8 cellular contexts compared by ENCODE assay signal in genomic region chr12:31234955-31235867, GRCh38.
A peak's percentile ranks its signal among the peaks of the same experiment; 100 is the strongest.
DNase-seq lines count a peak whose midpoint lies in the region; ATAC-seq and TF ChIP-seq lines count a peak whose summit lies in the region.

No MANE protein-coding gene starts in this region.

- no peaks in the 10 kb centered on the region for H3K9me3 ChIP-seq in right atrium auricular region
- peaks cover 20% of the 10 kb centered on the region for H3K9me3 ChIP-seq in NT2/D1 (ENCODE audit: insufficient read depth, low read length)
- H3K9me3 ChIP-seq in esophagus muscularis mucosa: peaks cover 0 to 6% (median 0%) of the 10 kb centered on the region in 4 donors
- H3K9me3 ChIP-seq in parathyroid adenoma (ENCODE audit: control insufficient read depth, low read length): no peaks in the 10 kb centered on the region

- H3K27me3 ChIP-seq in right atrium auricular region (no peaks in the 10 kb centered on the region), NT2/D1 (ENCODE audit: insufficient read depth, insufficient read length) (peaks cover 23% of the 10 kb centered on the region), esophagus muscularis mucosa (peaks cover 0 to 62% (median 0%) of the 10 kb centered on the region in 4 donors), parathyroid adenoma (ENCODE audit: control insufficient read depth, insufficient read depth, low read length) (no peaks in the 10 kb centered on the region)

- no peak overlapping the region for H3K4me2 ChIP-seq in parathyroid adenoma (ENCODE audit: low read length)

- ATAC-seq in Right ventricle myocardium superior (ENCODE audit: poor library complexity): peak; percentile 81
- ATAC-seq in HG03565 (IDR thresholded peaks at IDR 0.05; ENCODE audit: unreplicated experiment): no peak

- H3K9ac ChIP-seq in NT2/D1 (ENCODE audit: insufficient read length, low read depth) (peak overlapping the region; percentile 35), parathyroid adenoma (no peak overlapping the region)

- no peak overlapping the region for H3K4me3 ChIP-seq in right atrium auricular region
- H3K4me3 ChIP-seq in NT2/D1 (ENCODE audit: insufficient read length, low read depth): no peak overlapping the region
- H3K4me3 ChIP-seq in esophagus muscularis mucosa: no peak overlapping the region
- no peak overlapping the region for H3K4me3 ChIP-seq in parathyroid adenoma (ENCODE audit: low read depth, low read length)

- WGBS in esophagus muscularis mucosa: 45% methylated on average over 12 of the region's 12 CpGs

- H3K79me2 ChIP-seq in parathyroid adenoma: no peaks in the 10 kb centered on the region

- H3K36me3 ChIP-seq in right atrium auricular region (no peaks in the 10 kb centered on the region), NT2/D1 (ENCODE audit: insufficient read depth, insufficient read length, low read length) (no peaks in the 10 kb centered on the region), esophagus muscularis mucosa (no peaks in the 10 kb centered on the region), parathyroid adenoma (ENCODE audit: control insufficient read depth, insufficient read depth, low read length) (no peaks in the 10 kb centered on the region)

- no peak for TF ChIP-seq EP300 in esophagus muscularis mucosa (IDR thresholded peaks at IDR 0.05)

- no peak for TF ChIP-seq POLR2A in esophagus muscularis mucosa (IDR thresholded peaks at IDR 0.05; ENCODE audit: low read depth)

- H2AFZ ChIP-seq in parathyroid adenoma: peak overlapping the region; percentile 49

- no peak for DNase-seq in Right ventricle myocardium superior
- DNase-seq in right atrium auricular region (ENCODE audit: low spot score): no peak
- peak; percentile 77 for DNase-seq in NT2/D1 (ENCODE audit: low read depth, low spot score)
- peak; percentile 79 for DNase-seq in esophagus muscularis mucosa (ENCODE audit: extremely low spot score)
- no peak for DNase-seq in amniotic stem cell (lab: John Stamatoyannopoulos, UW)
- no peak for DNase-seq in GOT3 (lab: John Stamatoyannopoulos, UW)

- TF ChIP-seq CTCF in right atrium auricular region (IDR thresholded peaks at IDR 0.05): peak in 1 of 2 donors; percentile 58
- peak in 2 of 3 experiments; percentile 27 to 59 for TF ChIP-seq CTCF in esophagus muscularis mucosa (IDR thresholded peaks at IDR 0.05)
- TF ChIP-seq CTCF in parathyroid adenoma (IDR thresholded peaks at IDR 0.05): peak; percentile 53

- no peak overlapping the region for H3K27ac ChIP-seq in right atrium auricular region
- H3K27ac ChIP-seq in esophagus muscularis mucosa (replicated peaks in 1 of 4): no peak overlapping the region
- no peak overlapping the region for H3K27ac ChIP-seq in parathyroid adenoma

- intact Hi-C loops in Right ventricle myocardium superior (cut with DNase I): loop anchor here (10.0 kb wide), 1 partner anchor 390 kb away; no protein-coding TSS in a partner anchor
- intact Hi-C loops in esophagus muscularis mucosa (cut with DNase I): no loop called here

- H3K4me1 ChIP-seq in right atrium auricular region: no peaks in the 10 kb centered on the region
- H3K4me1 ChIP-seq in NT2/D1 (ENCODE audit: insufficient read depth, insufficient read length): peaks cover 12% of the 10 kb centered on the region
- peaks cover 0 to 11% (median 3%) of the 10 kb centered on the region in 4 donors for H3K4me1 ChIP-seq in esophagus muscularis mucosa
- no peaks in the 10 kb centered on the region for H3K4me1 ChIP-seq in parathyroid adenoma

Comparison
In these comparisons a context has a peak if more than half of its experiments do, and no peak if none do; other contexts are left out.
1. DNase-seq: peak in NT2/D1 (single experiment) and esophagus muscularis mucosa (single experiment); none in Right ventricle myocardium superior (single experiment), right atrium auricular region (single experiment), amniotic stem cell (single experiment) and GOT3 (single experiment).